ENCODE assay signal across 12 cellular contexts in genomic region chr2:32825291-32825712, GRCh38.
DNase-seq lines count a peak whose midpoint lies in the region; ATAC-seq, FAIRE-seq and TF ChIP-seq lines count a peak whose summit lies in the region.
"Had no signal": no experiment of that assay in that cellular context is flagged by ENCODE, and none has a peak within 500 bp of the region (broad histone marks: within the 10 kb centered on the region; RNA-seq: fewer than 3 reads in every experiment).

No MANE protein-coding gene starts in this region.

- no peak for TF ChIP-seq CTCF in brain microvascular endothelial cell (IDR thresholded peaks at IDR 0.05; ENCODE audit: low read depth, low read length, missing control alignments)
- no peak for TF ChIP-seq CTCF in testis (IDR thresholded peaks at IDR 0.05)

- peaks cover 10% of the 10 kb centered on the region for H3K4me1 ChIP-seq in testis

- no peaks in the 10 kb centered on the region for H3K27me3 ChIP-seq in brain microvascular endothelial cell (replicated peaks)
- no peaks in the 10 kb centered on the region for H3K27me3 ChIP-seq in testis

- H3K36me3 ChIP-seq in brain microvascular endothelial cell (replicated peaks) (no peaks in the 10 kb centered on the region), testis (ENCODE audit: low read depth, missing control alignments) (no peaks in the 10 kb centered on the region)

- DNase-seq in NCI-H748 (lab: John Stamatoyannopoulos, UW; ENCODE audit: unreplicated experiment) (peak; percentile 7), NCI-H748 treated with DMSO at 0.1 percent for 48 hours (lab: John Stamatoyannopoulos, UW) (no peak), brain microvascular endothelial cell (peak; percentile 51), inferior parietal cortex (ENCODE audit: extremely low spot score) (peak; percentile 48), testis (peak; percentile 63), GM12891 (ENCODE audit: insufficient read length, low spot score) (no peak)
- no peak for DNase-seq in stimulated activated CD4-positive, alpha-beta T cell treated with anti-CD3 and anti-CD28 coated beads, Interleukin-4, amount 100 ng/mL, for 4 hours
- DNase-seq: activated B cell treated with CpG ODN at 0.5 μM for 24 hours; activated naive CD8-positive, alpha-beta T cell treated with anti-CD3 and anti-CD28 coated beads, Interleukin-2, amount 10 ng/mL, durations not matched to agents 7 days and 5 days; NCI-H446 had no signal

- no peak for ATAC-seq in HG03108 (IDR thresholded peaks at IDR 0.05; ENCODE audit: unreplicated experiment)

- in situ Hi-C loops in brain microvascular endothelial cell (cut with HindIII; ENCODE audit: low pct_ligation_motif_present, low sequenced_read_pairs) = no loop called here

- H3K27ac ChIP-seq in brain microvascular endothelial cell (no peak overlapping the region), testis (no peak overlapping the region)

- no peak overlapping the region for H3K4me3 ChIP-seq in brain microvascular endothelial cell (ENCODE audit: low read depth, low read length)
- no peak overlapping the region for H3K4me3 ChIP-seq in testis

- FAIRE-seq in GM12891 (lab: Jason Lieb, UNC) = no peak
- FAIRE-seq: GM12892 had no signal

- H3K9me3 ChIP-seq in testis = no peaks in the 10 kb centered on the region

- WGBS in testis, 2 donors = 48 to 56% methylated on average over 6 of the region's 6 CpGs

- intact Hi-C loops in testis (cut with DNase I; ENCODE audit: low total_unique reads) = no loop called here

- no peak for TF ChIP-seq POLR2A in testis (IDR thresholded peaks at IDR 0.05)
- TF ChIP-seq POLR2A in GM12891 (IDR thresholded peaks at IDR 0.05; ENCODE audit: low read depth, low read length) = no peak

TF ChIP-seq in GM12891, 5 proteins besides CTCF, POLR2A, EP300 and RAD21:
- TF ChIP-seq SPI1 (IDR thresholded peaks at IDR 0.05; ENCODE audit: low read depth, low read length) = no peak
- no peak for TF ChIP-seq TAF1 (IDR thresholded peaks at IDR 0.05; ENCODE audit: low read depth, low read length)
- TF ChIP-seq POLR2AphosphoS5 (IDR thresholded peaks at IDR 0.05; ENCODE audit: low read depth, low read length) = no peak
- TF ChIP-seq PAX5 (IDR thresholded peaks at IDR 0.05; ENCODE audit: insufficient read depth, low read length, severe bottlenecking) = no peak
- TF ChIP-seq POU2F2 (IDR thresholded peaks at IDR 0.05; ENCODE audit: low read depth, low read length) = no peak
TF ChIP-seq in GM12891: peak in this region for 0.

Comparison
In these comparisons a context has a peak if more than half of its experiments do, and no peak if none do; other contexts are left out.
1. DNase-seq: peak in NCI-H748 (single experiment), brain microvascular endothelial cell (single experiment), inferior parietal cortex (single experiment) and testis (single experiment); none in NCI-H748 treated with DMSO at 0.1 percent for 48 hours (single experiment), stimulated activated CD4-positive, alpha-beta T cell treated with anti-CD3 and anti-CD28 coated beads, Interleukin-4, amount 100 ng/mL, for 4 hours (0 of 2) and GM12891 (single experiment).